In the genomic region with DNA sequence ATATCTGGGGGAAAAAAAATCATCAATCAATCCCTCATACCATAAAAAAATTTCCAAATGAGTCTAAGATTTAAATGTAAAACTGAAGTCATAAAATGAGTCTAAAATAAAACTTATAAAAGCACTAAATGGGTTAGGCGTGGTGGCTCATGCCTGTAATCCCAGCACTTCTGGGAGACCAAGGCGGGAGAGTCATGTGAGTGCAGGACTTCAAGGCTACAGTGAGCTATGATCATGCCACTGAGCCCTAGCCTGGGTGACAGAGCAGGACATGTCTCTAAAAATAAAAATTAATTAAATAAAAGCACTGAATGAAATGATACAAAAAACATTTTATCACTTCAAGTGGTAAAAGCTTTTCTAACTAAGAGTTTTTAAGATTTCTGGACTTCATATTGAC, we compare ENCODE assay signal across 4 cellular contexts.
"Had no signal": no experiment of that assay in that cellular context is flagged by ENCODE, and none has a peak within 500 bp of the region (broad histone marks: within the 10 kb centered on the region; RNA-seq: fewer than 3 reads in every experiment).

No MANE protein-coding gene starts in this region.

- DNase-seq: H9, HCEC 1CT, IMR-90 had no signal

- H3K27ac Mint-ChIP-seq: GM23338, H9 had no signal

- ATAC-seq: GM23338 had no signal

- H2AFZ ChIP-seq: GM23338 had no signal

- H3K9me3 Mint-ChIP-seq: GM23338, H9 had no signal

- H3K4me3 Mint-ChIP-seq: GM23338, H9 had no signal

- H3K4me1 Mint-ChIP-seq: GM23338 had no signal

- H3K4me2 ChIP-seq: GM23338 had no signal

- H3K4me3 ChIP-seq: GM23338 had no signal
